ENCODE assay signal across 8 cellular contexts in the genomic region with DNA sequence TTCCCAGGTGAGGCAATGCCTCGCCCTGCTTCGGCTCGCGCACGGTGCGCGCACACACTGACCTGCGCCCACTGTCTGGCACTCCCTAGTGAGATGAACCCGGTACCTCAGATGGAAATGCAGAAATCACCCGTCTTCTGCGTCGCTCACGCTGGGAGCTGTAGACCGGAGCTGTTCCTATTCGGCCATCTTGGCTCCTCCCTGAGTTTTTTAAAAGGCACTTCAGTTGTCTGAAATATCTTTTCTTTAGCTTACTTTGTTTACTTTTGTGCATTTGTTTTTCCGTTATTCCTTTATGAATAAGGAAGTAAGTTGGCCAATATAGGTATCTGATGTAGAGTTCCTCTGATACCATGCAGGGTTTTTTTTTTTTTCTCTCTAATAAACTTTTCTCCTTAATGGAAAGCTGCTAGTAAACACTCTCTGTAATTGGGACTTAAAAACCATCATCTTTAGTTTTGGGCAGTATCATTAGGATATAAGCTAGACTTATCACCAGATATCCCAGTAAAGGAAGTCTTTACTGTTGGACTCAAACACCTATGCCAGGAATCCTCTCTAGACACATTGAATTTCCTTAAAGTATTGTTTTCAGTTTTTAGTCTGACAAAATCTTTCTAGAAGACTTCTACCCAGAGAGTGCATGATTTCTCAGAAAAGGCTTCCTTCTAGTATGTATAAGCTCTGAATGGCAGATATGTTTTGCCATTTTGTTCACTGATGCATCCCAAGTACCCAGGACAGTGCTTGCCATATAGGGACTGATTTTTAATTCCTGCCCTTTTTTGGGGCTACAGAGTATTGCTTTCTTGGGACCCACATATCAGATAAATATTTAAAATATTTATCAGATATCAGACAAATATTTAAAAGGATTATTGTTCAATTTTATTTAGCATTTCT. TPM values are rescaled to one million over a fixed set of nuclear protein-coding genes. Genes with fewer than 3 reads are reported as not detected.
DNase-seq lines count a peak whose midpoint lies in the region; ATAC-seq and TF ChIP-seq lines count a peak whose summit lies in the region.

No MANE protein-coding gene starts in this region.

- in situ Hi-C loops in brain microvascular endothelial cell (cut with HindIII; ENCODE audit: low pct_ligation_motif_present, low sequenced_read_pairs) = no loop called here

- H3K4me3 ChIP-seq in BE2C (ENCODE audit: low read depth, low read length) (peak overlapping the region; percentile 49), brain microvascular endothelial cell (ENCODE audit: low read depth, low read length) (peak overlapping the region; percentile 42)
- peak overlapping the region; percentile 58 for H3K4me3 ChIP-seq in Jurkat, Clone E6-1 (ENCODE audit: low read length)

- ATAC-seq in HG02623 (IDR thresholded peaks at IDR 0.05; ENCODE audit: unreplicated experiment) = no peak
- ATAC-seq in GM19467 (IDR thresholded peaks at IDR 0.05; ENCODE audit: unreplicated experiment) = no peak

- H3K36me3 ChIP-seq in BE2C = no peaks in the 10 kb centered on the region
- no peaks in the 10 kb centered on the region for H3K36me3 ChIP-seq in brain microvascular endothelial cell (replicated peaks)

- peaks cover under 1% of the 10 kb centered on the region for H3K36me3 Mint-ChIP-seq in mesothelial cell of epicardium

- H3K4me1 Mint-ChIP-seq in mesothelial cell of epicardium = peaks cover 10% of the 10 kb centered on the region

- no peaks in the 10 kb centered on the region for H3K9me3 ChIP-seq in BE2C

- peak overlapping the region; percentile 82 for H3K4me3 Mint-ChIP-seq in mesothelial cell of epicardium

- no peak for DNase-seq in BE2C
- peak; percentile 19 for DNase-seq in Jurkat, Clone E6-1 (ENCODE audit: low read depth, low spot score)
- no peak for DNase-seq in brain microvascular endothelial cell
- DNase-seq in mesothelial cell of epicardium (ENCODE audit: low spot score in 2 of 2, unreplicated experiment in 2 of 2) = no peak
- DNase-seq in stimulated activated CD4-positive, alpha-beta T cell treated with anti-CD3 and anti-CD28 coated beads, Interleukin-15, amount 100 ng/mL, for 24 hours = no peak
- DNase-seq in germinal center (ENCODE audit: low spot score) = no peak

- TF ChIP-seq CTCF in BE2C (IDR thresholded peaks at IDR 0.05; ENCODE audit: low read depth, low read length) (no peak), brain microvascular endothelial cell (IDR thresholded peaks at IDR 0.05; ENCODE audit: low read depth, low read length, missing control alignments) (no peak), mesothelial cell of epicardium (IDR thresholded peaks at IDR 0.05; ENCODE audit: unreplicated experiment) (no peak)

- H3K27me3 ChIP-seq in BE2C (no peaks in the 10 kb centered on the region), brain microvascular endothelial cell (replicated peaks) (no peaks in the 10 kb centered on the region)

- H3K9me3 Mint-ChIP-seq in mesothelial cell of epicardium = no peaks in the 10 kb centered on the region

- no peaks in the 10 kb centered on the region for H3K4me1 ChIP-seq in BE2C

- H3K27ac Mint-ChIP-seq in mesothelial cell of epicardium = peak overlapping the region; percentile 94

- no peak overlapping the region for H3K27ac ChIP-seq in brain microvascular endothelial cell

- no peaks in the 10 kb centered on the region for H3K27me3 Mint-ChIP-seq in mesothelial cell of epicardium (ENCODE audit: low read depth)

RNA-seq across cellular contexts. Expression of a gene that starts 35.8 kb away (rescaled TPM):
- polyA plus RNA-seq in BE2C (2012; ENCODE audit: insufficient read depth, insufficient read length, low read depth) = 0.14 TPM
- not detected for polyA plus RNA-seq in Jurkat, Clone E6-1 (2012; ENCODE audit: insufficient read depth, insufficient read length)
- 0.96 to 2.1 TPM (median 1.4 TPM) in 3 replicates for total RNA-seq in mesothelial cell of epicardium
